1 cellular context compared by ENCODE assay signal in genomic region chr3:65246561-65246960, GRCh38.
TF ChIP-seq lines count a peak whose summit lies in the region.

No MANE protein-coding gene starts in this region.

TF ChIP-seq in GM23338, 12 proteins besides CTCF, POLR2A, EP300 and RAD21 (continued from another document):
- TF ChIP-seq ZNF462 (CRISPR knock-in tag; IDR thresholded peaks at IDR 0.05) (no peak), EZH2phosphoT487 (IDR thresholded peaks at IDR 0.05; ENCODE audit: unreplicated experiment) (no peak), EZH2 (IDR thresholded peaks at IDR 0.05; ENCODE audit: low read depth, unreplicated experiment) (no peak), ETS1 (IDR thresholded peaks at IDR 0.05) (no peak), STAT1 (IDR thresholded peaks at IDR 0.05; ENCODE audit: unreplicated experiment) (no peak), ZNF114 (CRISPR knock-in tag; IDR thresholded peaks at IDR 0.05) (no peak), CREB1 (CRISPR knock-in tag; IDR thresholded peaks at IDR 0.05; ENCODE audit: low read depth) (no peak), POLR2AphosphoS5 (IDR thresholded peaks at IDR 0.05; ENCODE audit: low read depth) (no peak), ZNF331 (CRISPR knock-in tag; IDR thresholded peaks at IDR 0.05; ENCODE audit: low read depth) (no peak), REST (IDR thresholded peaks at IDR 0.05; ENCODE audit: unreplicated experiment) (no peak)
